ENCODE assay signal across 26 cellular contexts in the genomic region with DNA sequence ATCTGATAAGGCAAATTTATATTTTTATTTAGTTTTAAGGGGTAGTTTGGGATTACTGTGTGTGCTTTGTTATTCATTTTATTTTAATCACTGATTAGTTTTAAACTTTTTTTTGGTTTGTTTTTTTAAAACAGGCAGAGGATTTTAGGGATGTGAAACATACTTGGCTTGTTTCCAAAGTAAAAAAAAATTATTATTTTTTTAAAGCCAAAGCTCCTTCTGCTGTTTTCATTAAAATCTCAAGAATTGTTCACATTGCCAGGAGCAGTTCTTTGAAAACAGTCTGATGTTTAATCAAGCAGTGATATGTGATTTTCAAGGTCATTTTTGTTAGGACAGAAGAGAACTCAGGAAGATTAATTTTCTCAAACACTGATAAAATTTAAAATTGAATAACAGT. TPM values are rescaled to one million over a fixed set of nuclear protein-coding genes. Genes with fewer than 3 reads are reported as not detected.
DNase-seq lines count a peak whose midpoint lies in the region; ATAC-seq, FAIRE-seq and TF ChIP-seq lines count a peak whose summit lies in the region.
"Had no signal": no experiment of that assay in that cellular context is flagged by ENCODE, and none has a peak within 500 bp of the region (broad histone marks: within the 10 kb centered on the region; RNA-seq: fewer than 3 reads in every experiment).

No MANE protein-coding gene starts in this region.

- peaks cover 49% of the 10 kb centered on the region for H3K4me1 ChIP-seq in testis
- H3K4me1 ChIP-seq: psoas muscle had no signal

- H3K27ac Mint-ChIP-seq in activated T-cell treated with anti-CD3 and anti-CD28 coated beads, Interleukin-2, amount 50 U/mL, for 24 hours: no peak overlapping the region
- H3K27ac Mint-ChIP-seq: activated CD4-positive, alpha-beta T cell treated with anti-CD3 and anti-CD28 coated beads, Interleukin-2, amount 10 ng/mL, durations not matched to agents 7 days and 5 days; activated naive CD8-positive, alpha-beta T cell treated with anti-CD3 and anti-CD28 coated beads for 36 hours; activated T-helper 17 cell treated with anti-CD3 and anti-CD28 coated beads, Interleukin-2, amount 50 U/mL, for 72 hours; CD4-positive, alpha-beta memory T cell; stimulated activated memory B cell treated with anti-CD40 and anti-IgM and Interleukin-4, amounts not matched to agents 10 μg/mL and 1 μg/mL and 100 μg/mL, for 72 hours had no signal

- H3K27me3 ChIP-seq in brain microvascular endothelial cell (replicated peaks) (no peaks in the 10 kb centered on the region), testis (no peaks in the 10 kb centered on the region)
- H3K27me3 ChIP-seq: cardiac muscle cell, gastrocnemius medialis had no signal

- H3K4me3 ChIP-seq in brain microvascular endothelial cell (ENCODE audit: low read depth, low read length) (no peak overlapping the region), testis (no peak overlapping the region)
- H3K4me3 ChIP-seq: cardiac muscle cell, gastrocnemius medialis, HAP-1, psoas muscle, skin epidermis had no signal

- peaks cover 7% of the 10 kb centered on the region for H3K27me3 Mint-ChIP-seq in activated T-cell treated with anti-CD3 and anti-CD28 coated beads, Interleukin-2, amount 50 U/mL, for 24 hours
- H3K27me3 Mint-ChIP-seq: activated naive CD8-positive, alpha-beta T cell treated with anti-CD3 and anti-CD28 coated beads for 36 hours; stimulated activated memory B cell treated with anti-CD40 and anti-IgM and Interleukin-4, amounts not matched to agents 10 μg/mL and 1 μg/mL and 100 μg/mL, for 72 hours had no signal

- no peaks in the 10 kb centered on the region for H3K9me3 ChIP-seq in testis
- H3K9me3 ChIP-seq: gastrocnemius medialis, HAP-1, psoas muscle, thoracic aorta had no signal

- no peaks in the 10 kb centered on the region for H3K36me3 Mint-ChIP-seq in activated T-cell treated with anti-CD3 and anti-CD28 coated beads, Interleukin-2, amount 50 U/mL, for 24 hours (ENCODE audit: low read depth)
- H3K36me3 Mint-ChIP-seq: activated naive CD8-positive, alpha-beta T cell treated with anti-CD3 and anti-CD28 coated beads for 36 hours; CD4-positive, alpha-beta memory T cell had no signal

- no peak overlapping the region for H3K4me3 Mint-ChIP-seq in activated T-cell treated with anti-CD3 and anti-CD28 coated beads, Interleukin-2, amount 50 U/mL, for 24 hours
- H3K4me3 Mint-ChIP-seq: activated CD4-positive, alpha-beta T cell treated with anti-CD3 and anti-CD28 coated beads, Interleukin-2, amount 10 ng/mL, durations not matched to agents 7 days and 5 days; activated naive CD8-positive, alpha-beta T cell treated with anti-CD3 and anti-CD28 coated beads for 36 hours; activated T-helper 17 cell treated with anti-CD3 and anti-CD28 coated beads, Interleukin-2, amount 50 U/mL, for 72 hours; CD4-positive, alpha-beta memory T cell; neural crest cell; stimulated activated memory B cell treated with anti-CD40 and anti-IgM and Interleukin-4, amounts not matched to agents 10 μg/mL and 1 μg/mL and 100 μg/mL, for 72 hours had no signal

- H3K27ac ChIP-seq in brain microvascular endothelial cell (peak overlapping the region; percentile 60), testis (peak overlapping the region; percentile 83 to 84)
- H3K27ac ChIP-seq: cardiac muscle cell, gastrocnemius medialis, psoas muscle had no signal

- no peak for TF ChIP-seq POLR2A in testis (IDR thresholded peaks at IDR 0.05)

- H3K36me3 ChIP-seq in brain microvascular endothelial cell (replicated peaks) (no peaks in the 10 kb centered on the region), testis (ENCODE audit: low read depth, missing control alignments) (no peaks in the 10 kb centered on the region)
- H3K36me3 ChIP-seq: cardiac muscle cell, gastrocnemius medialis, HAP-1, thoracic aorta had no signal

- intact Hi-C loops in testis (cut with DNase I; ENCODE audit: low total_unique reads): no loop called here
- intact Hi-C loops in posterior vena cava (cut with DNase I): no loop called here

- TF ChIP-seq CTCF in brain microvascular endothelial cell (IDR thresholded peaks at IDR 0.05; ENCODE audit: low read depth, low read length, missing control alignments) (no peak), testis (IDR thresholded peaks at IDR 0.05) (no peak)

- H3K4me1 Mint-ChIP-seq in activated T-cell treated with anti-CD3 and anti-CD28 coated beads, Interleukin-2, amount 50 U/mL, for 24 hours (ENCODE audit: low read depth): peaks cover 6% of the 10 kb centered on the region
- H3K4me1 Mint-ChIP-seq: activated CD4-positive, alpha-beta T cell treated with anti-CD3 and anti-CD28 coated beads, Interleukin-2, amount 10 ng/mL, durations not matched to agents 7 days and 5 days; activated T-helper 17 cell treated with anti-CD3 and anti-CD28 coated beads, Interleukin-2, amount 50 U/mL, for 72 hours; CD4-positive, alpha-beta memory T cell had no signal

- FAIRE-seq in frontal cortex (lab: Jason Lieb, UNC): peak; percentile 91

- ATAC-seq in HG03565 (IDR thresholded peaks at IDR 0.05; ENCODE audit: unreplicated experiment): no peak
- ATAC-seq: activated T-helper 17 cell treated with anti-CD3 and anti-CD28 coated beads, Interleukin-2, amount 50 U/mL, for 72 hours; gastrocnemius medialis; psoas muscle; stimulated activated memory B cell treated with anti-CD40 and anti-IgM and Interleukin-4, amounts not matched to agents 10 μg/mL and 1 μg/mL and 100 μg/mL, for 72 hours had no signal

- peak; percentile 35 for DNase-seq in NCI-H2171 treated with DMSO at 0.1 percent for 48 hours (lab: John Stamatoyannopoulos, UW)
- DNase-seq in brain microvascular endothelial cell: no peak
- DNase-seq in frontal cortex (ENCODE audit: low spot score in 2 of 2): no peak
- no peak for DNase-seq in testis
- DNase-seq in posterior vena cava (ENCODE audit: low spot score): no peak
- DNase-seq in activated T-cell treated with anti-CD3 and anti-CD28 coated beads, Interleukin-2, amount 50 U/mL, for 24 hours: no peak
- DNase-seq: activated CD4-positive, alpha-beta T cell treated with anti-CD3 and anti-CD28 coated beads, Interleukin-2, amount 10 ng/mL, durations not matched to agents 7 days and 5 days; activated naive CD8-positive, alpha-beta T cell treated with anti-CD3 and anti-CD28 coated beads for 36 hours; CD4-positive, alpha-beta memory T cell; DMS153; gastrocnemius medialis; GDM1; hippocampal formation; Karpas-422; NCI-H1048; NCI-H1930; NK-92 treated with Interleukin-12 subunit alpha and Interleukin-12 subunit beta, amount 100 ng/mL, for 24 hours; psoas muscle had no signal

- in situ Hi-C loops in brain microvascular endothelial cell (cut with HindIII; ENCODE audit: low pct_ligation_motif_present, low sequenced_read_pairs): no loop called here

- H3K9me3 Mint-ChIP-seq in activated T-cell treated with anti-CD3 and anti-CD28 coated beads, Interleukin-2, amount 50 U/mL, for 24 hours: no peaks in the 10 kb centered on the region
- H3K9me3 Mint-ChIP-seq: activated CD4-positive, alpha-beta T cell treated with anti-CD3 and anti-CD28 coated beads, Interleukin-2, amount 10 ng/mL, durations not matched to agents 7 days and 5 days; activated naive CD8-positive, alpha-beta T cell treated with anti-CD3 and anti-CD28 coated beads for 36 hours; activated T-helper 17 cell treated with anti-CD3 and anti-CD28 coated beads, Interleukin-2, amount 50 U/mL, for 72 hours; CD4-positive, alpha-beta memory T cell; stimulated activated memory B cell treated with anti-CD40 and anti-IgM and Interleukin-4, amounts not matched to agents 10 μg/mL and 1 μg/mL and 100 μg/mL, for 72 hours had no signal

RNA-seq across cellular contexts. Expression of a gene that starts 11.2 kb away (rescaled TPM):
- total RNA-seq in frontal cortex (9.4 TPM), testis (100 to 1,000 TPM; 139 to 144 TPM), posterior vena cava (10 to 100 TPM; 17.0 to 26.8 TPM)
- 67.5 TPM for polyA plus RNA-seq in testis (ENCODE audit: insufficient read depth, low read depth, low replicate concordance)

RNA-seq across cellular contexts. Expression of a gene that starts 42.9 kb away (rescaled TPM):
- 32.6 TPM for total RNA-seq in frontal cortex
- 10 to 100 TPM; 17.7 to 19.3 TPM for total RNA-seq in testis
- polyA plus RNA-seq in testis (ENCODE audit: insufficient read depth, low read depth, low replicate concordance): 4.2 TPM
- total RNA-seq in posterior vena cava: 1 to 10 TPM; 1.1 to 1.4 TPM

Comparison
In these comparisons a context has a peak if more than half of its experiments do, and no peak if none do; other contexts are left out.
1. RNA of a gene that starts 11.2 kb away (total RNA-seq): 139 to 144 TPM in testis; 17.0 to 26.8 TPM in posterior vena cava and 9.4 TPM in frontal cortex (single experiment); every median in the first group is over 4 times any median in the second.
2. RNA of a gene that starts 42.9 kb away (total RNA-seq): 32.6 TPM in frontal cortex (single experiment) and 17.7 to 19.3 TPM in testis; 1.1 to 1.4 TPM in posterior vena cava; every median in the first group is over 4 times any median in the second.